In genomic region chr4:61763682-61764081, GRCh38 we compare ENCODE assay signal across 28 cellular contexts.
"Had no signal": no experiment of that assay in that cellular context is flagged by ENCODE, and none has a peak within 500 bp of the region (broad histone marks: within the 10 kb centered on the region; RNA-seq: fewer than 3 reads in every experiment).

No MANE protein-coding gene starts in this region.

- H3K27me3 Mint-ChIP-seq: memory B cell; naive B cell; natural killer cell treated with Interleukin-12 subunit alpha and Interleukin-12 subunit beta and Interleukin-15 and Interleukin-18, amount 100 ng/mL, for 72 hours had no signal

- H2AFZ ChIP-seq: parathyroid adenoma had no signal

- H3K27ac ChIP-seq: coronary artery, esophagus squamous epithelium, lower lobe of right lung, neutrophil, parathyroid adenoma, prostate gland, right atrium auricular region, stomach, thyroid gland, vagina had no signal

- H3K4me3 ChIP-seq: coronary artery, esophagus squamous epithelium, lower lobe of right lung, mucosa of descending colon, prostate gland, right atrium auricular region, stomach, thyroid gland, vagina had no signal

- DNase-seq: dermis blood vessel endothelial cell; effector memory CD4-positive, alpha-beta T cell; esophagus squamous epithelium; foreskin melanocyte; immature natural killer cell; islet precursor cell; left ventricle myocardium superior; lower lobe of right lung; mucosa of descending colon; naive B cell; stimulated activated CD4-positive, alpha-beta T cell treated with anti-CD3 and anti-CD28 coated beads, Interleukin-2, amount 100 ng/mL, for 24 hours; stimulated activated CD4-positive, alpha-beta T cell treated with anti-CD3 and anti-CD28 coated beads, Interleukin-4, amount 100 ng/mL, for 24 hours; stimulated activated naive CD4-positive, alpha-beta T cell treated with Interleukin-2 at 50 U/mL for 16 hours; stomach; thyroid gland; trophoblast cell had no signal

- H3K9me3 ChIP-seq: neutrophil, prostate gland, thyroid gland, vagina had no signal

- H3K4me3 Mint-ChIP-seq: immature natural killer cell; memory B cell; naive B cell; natural killer cell treated with Interleukin-12 subunit alpha and Interleukin-12 subunit beta and Interleukin-15 and Interleukin-18, amount 100 ng/mL, for 72 hours; neural crest cell; stimulated activated effector memory CD8-positive, alpha-beta T cell treated with anti-CD3 and anti-CD28 coated beads, Interleukin-12 subunit alpha, Interleukin-12 subunit beta, amount 100 ng/mL, for 72 hours had no signal

- H3K27ac Mint-ChIP-seq: immature natural killer cell; memory B cell; naive B cell; natural killer cell treated with Interleukin-12 subunit alpha and Interleukin-12 subunit beta and Interleukin-15 and Interleukin-18, amount 100 ng/mL, for 72 hours; stimulated activated effector memory CD8-positive, alpha-beta T cell treated with anti-CD3 and anti-CD28 coated beads, Interleukin-12 subunit alpha, Interleukin-12 subunit beta, amount 100 ng/mL, for 72 hours had no signal

- H3K9ac ChIP-seq: parathyroid adenoma had no signal

- H3K36me3 Mint-ChIP-seq: memory B cell; stimulated activated effector memory CD8-positive, alpha-beta T cell treated with anti-CD3 and anti-CD28 coated beads, Interleukin-12 subunit alpha, Interleukin-12 subunit beta, amount 100 ng/mL, for 72 hours had no signal

- H3K4me1 ChIP-seq: esophagus squamous epithelium, lower lobe of right lung, parathyroid adenoma, prostate gland, right atrium auricular region, stomach, thyroid gland, vagina had no signal

- H3K4me1 Mint-ChIP-seq: immature natural killer cell; memory B cell; naive B cell; neural crest cell; stimulated activated effector memory CD8-positive, alpha-beta T cell treated with anti-CD3 and anti-CD28 coated beads, Interleukin-12 subunit alpha, Interleukin-12 subunit beta, amount 100 ng/mL, for 72 hours had no signal

- ATAC-seq: left ventricle myocardium superior; lower lobe of right lung; mucosa of descending colon; natural killer cell treated with Interleukin-12 subunit alpha and Interleukin-12 subunit beta and Interleukin-15 and Interleukin-18, amount 100 ng/mL, for 72 hours; sciatic nerve; stimulated activated effector memory CD8-positive, alpha-beta T cell treated with anti-CD3 and anti-CD28 coated beads, Interleukin-12 subunit alpha, Interleukin-12 subunit beta, amount 100 ng/mL, for 72 hours had no signal

- H3K27me3 ChIP-seq: esophagus squamous epithelium, neutrophil, right atrium auricular region, stomach, thyroid gland, vagina had no signal

- H3K79me2 ChIP-seq: parathyroid adenoma had no signal

- FAIRE-seq: endothelial cell of umbilical vein had no signal

- H3K36me3 ChIP-seq: esophagus squamous epithelium, lower lobe of right lung, neutrophil, prostate gland, right atrium auricular region, stomach, thyroid gland, vagina had no signal
